22 cellular contexts compared by ENCODE assay signal in the genomic region with DNA sequence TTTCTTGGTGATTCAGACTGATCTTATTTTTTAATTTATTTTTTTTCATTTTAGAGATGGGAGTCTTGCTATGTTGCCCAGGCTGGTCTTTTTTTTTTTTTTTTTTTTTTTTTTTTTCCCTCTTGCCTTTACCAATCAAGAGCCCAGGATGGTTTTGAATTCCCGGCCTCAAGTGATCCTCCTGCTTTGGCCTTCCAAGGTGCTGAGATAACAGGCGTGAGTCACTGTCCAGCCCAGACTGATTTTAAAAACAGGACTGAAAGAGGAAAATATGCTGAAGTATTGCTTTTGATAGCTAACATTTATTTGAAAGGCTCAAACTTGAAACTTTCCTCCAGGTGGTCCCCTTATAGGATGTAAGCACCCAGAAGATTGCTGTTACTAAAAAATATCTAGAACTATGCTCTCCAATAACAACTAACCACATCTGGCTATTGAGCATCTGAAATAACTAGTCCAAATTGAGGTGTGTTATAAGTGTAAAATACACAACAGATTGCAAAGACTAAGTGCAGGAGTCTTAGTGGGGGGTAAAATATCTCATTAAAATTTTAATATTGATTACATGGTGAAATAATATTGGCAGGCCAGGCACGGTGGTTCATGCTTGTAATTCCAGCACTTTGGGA. TPM values are rescaled to one million over a fixed set of nuclear protein-coding genes. Genes with fewer than 3 reads are reported as not detected.
DNase-seq lines count a peak whose midpoint lies in the region; ATAC-seq, FAIRE-seq and TF ChIP-seq lines count a peak whose summit lies in the region.
"Had no signal": no experiment of that assay in that cellular context is flagged by ENCODE, and none has a peak within 500 bp of the region (broad histone marks: within the 10 kb centered on the region; RNA-seq: fewer than 3 reads in every experiment).

No MANE protein-coding gene starts in this region.

- H3K79me1 ChIP-seq in trophoblast cell (ENCODE audit: low read length): no peaks in the 10 kb centered on the region

- no peak overlapping the region for H3K4me2 ChIP-seq in GM23248 (ENCODE audit: unreplicated experiment)
- no peak overlapping the region for H3K4me2 ChIP-seq in K562 (ENCODE audit: insufficient read depth, low read length)
- no peak overlapping the region for H3K4me2 ChIP-seq in trophoblast cell (ENCODE audit: low read length)
- H3K4me2 ChIP-seq: GM23338 had no signal

- no peak overlapping the region for H2BK120ac ChIP-seq in trophoblast cell (ENCODE audit: insufficient read depth, low read length, poor library complexity)

- H4K12ac ChIP-seq in trophoblast cell (ENCODE audit: low read depth, low read length): no peak overlapping the region

- no peak overlapping the region for H2BK12ac ChIP-seq in trophoblast cell (ENCODE audit: low read length)

- H3K4me1 ChIP-seq in GM23248 (ENCODE audit: insufficient read depth) (no peaks in the 10 kb centered on the region), K562 (replicated peaks in 1 of 2; ENCODE audit: control insufficient read depth in 2 of 2, insufficient read depth in 2 of 2, low read length in 2 of 2) (no peaks in the 10 kb centered on the region), trophoblast cell (ENCODE audit: control insufficient read depth in 1 of 2, insufficient read depth in 2 of 2, low read length in 2 of 2) (no peaks in the 10 kb centered on the region), lower lobe of right lung (no peaks in the 10 kb centered on the region)
- H3K4me1 ChIP-seq: Caco-2 had no signal

- H3K9me3 ChIP-seq in GM23248 (ENCODE audit: low read depth): no peaks in the 10 kb centered on the region
- H3K9me3 ChIP-seq in K562 (replicated peaks; ENCODE audit: control insufficient read depth, insufficient read depth, low read depth, low read length): no peaks in the 10 kb centered on the region
- H3K9me3 ChIP-seq in trophoblast cell (ENCODE audit: insufficient read depth, low read depth, low read length): no peaks in the 10 kb centered on the region
- H3K9me3 ChIP-seq in lower lobe of right lung: no peaks in the 10 kb centered on the region
- H3K9me3 ChIP-seq: Caco-2 had no signal

- TF ChIP-seq CTCF in K562 (IDR thresholded peaks at IDR 0.05 in 2 of 3, conservative IDR thresholded peaks at IDR 0.05 in 1 of 3; ENCODE audit: insufficient read depth in 2 of 3, low read depth in 1 of 3, low read length in 3 of 3) (no peak), lower lobe of right lung (IDR thresholded peaks at IDR 0.05) (no peak)

- TF ChIP-seq POLR2A in K562 (conservative IDR thresholded peaks at IDR 0.05): no peak

- H3K27me3 ChIP-seq in GM23248 (replicated peaks; ENCODE audit: insufficient read depth) (no peaks in the 10 kb centered on the region), K562 (ENCODE audit: control insufficient read depth in 2 of 2, insufficient read depth in 2 of 2, low read length in 2 of 2) (no peaks in the 10 kb centered on the region), trophoblast cell (ENCODE audit: insufficient read depth, low read length) (no peaks in the 10 kb centered on the region), lower lobe of right lung (ENCODE audit: low read depth) (no peaks in the 10 kb centered on the region)

- intact Hi-C loops in K562 (cut with micrococcal nuclease) (no loop called here), lower lobe of right lung (cut with DNase I) (no loop called here)

- no peak overlapping the region for H4K8ac ChIP-seq in trophoblast cell (ENCODE audit: low read depth, low read length)

- peak; percentile 4 for DNase-seq in GM23248
- peak; percentile 15 for DNase-seq in NCI-H226
- no peak for DNase-seq in K562 (ENCODE audit: extremely low read depth in 1 of 4, low spot score in 3 of 4)
- peak; percentile 15 to 58 for DNase-seq in trophoblast cell
- DNase-seq in GM19239 (ENCODE audit: insufficient read length, low spot score): no peak
- no peak for DNase-seq in HT-29 (ENCODE audit: low spot score)
- no peak for DNase-seq in lower lobe of right lung
- DNase-seq: ACHN; AML-193; Caco-2; CD4-positive, alpha-beta T cell; HCEC 1CT; Karpas-422; KBM-7 had no signal

- H3K27ac ChIP-seq in GM23248 (no peak overlapping the region), K562 (ENCODE audit: extremely low read depth, low read depth, low read length) (no peak overlapping the region), trophoblast cell (ENCODE audit: low read depth, low read length) (no peak overlapping the region), lower lobe of right lung (no peak overlapping the region)
- H3K27ac ChIP-seq: C4-2B had no signal

- H3F3A ChIP-seq in GM23248 (ENCODE audit: insufficient read depth): no peaks in the 10 kb centered on the region

- H3K4me3 ChIP-seq in GM23248: no peak overlapping the region
- H3K4me3 ChIP-seq in K562: no peak overlapping the region
- H3K4me3 ChIP-seq in trophoblast cell (ENCODE audit: low read depth, low read length): no peak overlapping the region
- no peak overlapping the region for H3K4me3 ChIP-seq in lower lobe of right lung
- H3K4me3 ChIP-seq: GM23338 had no signal

- POLR2A ChIA-PET in K562 (lab: Yijun Ruan, JAX): interaction anchor here (0.7 kb wide), 1 partner anchor 17 kb away, joined by 5 read pairs; no protein-coding TSS in a partner anchor

- TF ChIP-seq RAD21 in K562 (CRISPR knock-in tag; conservative IDR thresholded peaks at IDR 0.05 in 1 of 2, IDR thresholded peaks at IDR 0.05 in 1 of 2): no peak

- H3K23ac ChIP-seq in trophoblast cell (ENCODE audit: low read length): no peak overlapping the region

- no peak for TF ChIP-seq EP300 in K562 (IDR thresholded peaks at IDR 0.05; ENCODE audit: low read length)

- no TSS peak for BruUV-seq in K562 (replicated peaks; lab: Mats Ljungman, UMichigan)

- no peak overlapping the region for H3K4ac ChIP-seq in trophoblast cell (ENCODE audit: low read depth, low read length)

- FAIRE-seq in K562 (lab: Jason Lieb, UNC) (no peak), GM19239 (lab: Jason Lieb, UNC) (no peak)
- FAIRE-seq: A204.1, D721Med, G401.6, GM12892, H54 had no signal

- peaks cover 4% of the 10 kb centered on the region for H3K9me1 ChIP-seq in K562 (ENCODE audit: control insufficient read depth, insufficient read depth, low read length)

- no peak overlapping the region for H3K18ac ChIP-seq in trophoblast cell (ENCODE audit: low read length)

- no peak overlapping the region for H4K91ac ChIP-seq in trophoblast cell (ENCODE audit: low read depth, low read length)

- no peak overlapping the region for H2AFZ ChIP-seq in GM23248
- H2AFZ ChIP-seq in K562 (ENCODE audit: low read depth, low read length): no peak overlapping the region
- no peak overlapping the region for H2AFZ ChIP-seq in trophoblast cell (ENCODE audit: insufficient read depth, low read length, poor library complexity)
- H2AFZ ChIP-seq: GM23338 had no signal

- no peak overlapping the region for H2AK5ac ChIP-seq in trophoblast cell (ENCODE audit: low read length)

- no peaks in the 10 kb centered on the region for H3K79me2 ChIP-seq in GM23248 (ENCODE audit: insufficient read depth)
- no peaks in the 10 kb centered on the region for H3K79me2 ChIP-seq in K562 (ENCODE audit: control insufficient read depth, insufficient read depth, low read length)
- no peaks in the 10 kb centered on the region for H3K79me2 ChIP-seq in trophoblast cell (ENCODE audit: control insufficient read depth, insufficient read depth, low read length, poor library complexity)

- in situ Hi-C loops in GM23248 (cut with MboI): no loop called here
- in situ Hi-C loops in K562 (cut with MboI): no loop called here

- H3K9ac ChIP-seq in GM23248 (no peak overlapping the region), K562 (ENCODE audit: insufficient read depth in 1 of 2, low read depth in 2 of 2, low read length in 2 of 2) (no peak overlapping the region), trophoblast cell (ENCODE audit: low read length) (no peak overlapping the region)

- H4K20me1 ChIP-seq in GM23248 (ENCODE audit: insufficient read depth) (no peaks in the 10 kb centered on the region), K562 (replicated peaks; ENCODE audit: control insufficient read depth, insufficient read depth, low read length) (no peaks in the 10 kb centered on the region)

- 93 to 97% methylated on average over 3 of the region's 3 CpGs for WGBS in GM23248 (ENCODE audit: low coverage in 1 of 2, low lambda C conversion rate in 2 of 2, missing lambda C conversion rate in 2 of 2), 2 experiments
- WGBS in K562 (ENCODE audit: insufficient coverage, low coverage, missing lambda C conversion rate): 80% methylated on average over 1 of the region's 3 CpGs
- WGBS in trophoblast cell (ENCODE audit: extremely low coverage, insufficient coverage, insufficient read length): no CpG with 5 or more reads among the region's 3 CpGs

- no peaks in the 10 kb centered on the region for H3K9me2 ChIP-seq in GM23248 (ENCODE audit: insufficient read depth)

- no peak overlapping the region for H2BK5ac ChIP-seq in trophoblast cell (ENCODE audit: low read depth, low read length, poor library complexity)

- CTCF ChIA-PET in K562 (lab: Yijun Ruan, JAX; ENCODE audit: low intra/inter-chr PET ratio): no interaction called here

- H3K36me3 ChIP-seq in GM23248 (ENCODE audit: low read depth): peaks cover 20% of the 10 kb centered on the region; the same call in 1 of the 2 replicates
- H3K36me3 ChIP-seq in K562 (ENCODE audit: control insufficient read depth, insufficient read depth, low read length): peaks cover 57% of the 10 kb centered on the region; the same call in 2 of the 3 replicates
- peaks cover 12% of the 10 kb centered on the region in 2 experiments for H3K36me3 ChIP-seq in trophoblast cell (ENCODE audit: control insufficient read depth in 1 of 2, insufficient read depth in 2 of 2, low read length in 2 of 2)
- H3K36me3 ChIP-seq in lower lobe of right lung: peaks cover 76% of the 10 kb centered on the region

- no peak overlapping the region for H3K14ac ChIP-seq in trophoblast cell (ENCODE audit: low read length)

- no peak for ATAC-seq in K562
- no peak for ATAC-seq in lower lobe of right lung
- ATAC-seq in GM18873 (IDR thresholded peaks at IDR 0.05; ENCODE audit: low FRiP score, unreplicated experiment): no peak
- ATAC-seq: GM23338 had no signal

RNA-seq across cellular contexts. Expression of a gene that starts 15.8 kb away (rescaled TPM):
- 4.0 and 5.8 TPM in 2 replicates for total RNA-seq in GM23248 (2014; rRNA removed; shearing (Covaris generic))
- polyA plus RNA-seq in GM23248 (2016; fragmentation: Nextera tagmentation; extraction: Ambion mirVana) (1.8 and 2.2 TPM in 2 replicates), K562 (2011; rRNA removed) (14.4 and 17.4 TPM in 2 replicates), K562 (2014; fragmentation: Illumina TruSeq; extraction: Trizol) (10.1 and 10.3 TPM in 2 replicates), K562 (2014; fragmentation: Nextera tagmentation; extraction: Ambion mirVana) (1 to 10 TPM; 2.4 to 3.6 TPM), K562 (2014; rRNA removed) (9.1 and 11.2 TPM in 2 replicates)
- 43.6 and 131 TPM in 2 replicates for total RNA-seq in K562 (2011; cell fraction: chromatin; rRNA removed; ENCODE audit: low replicate concordance)
- total RNA-seq in K562 (2011; cell fraction: nucleolus; rRNA removed): 15.2 and 23.4 TPM in 2 replicates
- total RNA-seq in K562 (2011; cell fraction: nucleoplasm; rRNA removed): 46.1 and 76.3 TPM in 2 replicates
- total RNA-seq in K562 (2014; rRNA removed) (10.3 and 11.0 TPM in 2 replicates), K562 (2014; rRNA removed; fragmentation: Illumina TruSeq; extraction: Trizol) (16.8 and 18.6 TPM in 2 replicates), K562 (2015; rRNA removed; fragmentation: Illumina TruSeq; extraction: Trizol) (14.9 and 17.5 TPM in 2 replicates), K562 (2021) (9.7 and 11.7 TPM in 2 replicates), lower lobe of right lung (0.83 TPM)
- polyA plus RNA-seq in K562 (2011; cell fraction: cytosol; rRNA removed): 1.9 and 5.6 TPM in 2 replicates
- 11.9 and 18.2 TPM in 2 replicates for polyA plus RNA-seq in K562 (2011; cell fraction: nucleus; rRNA removed)
- 5.3 and 6.3 TPM in 2 replicates for polyA plus RNA-seq in K562 (2012)
- 55.1 and 57.7 TPM in 2 replicates for polyA minus RNA-seq in K562 (2011; rRNA and poly(A)+ RNA removed)
- polyA minus RNA-seq in K562 (2011; cell fraction: cytosol; rRNA and poly(A)+ RNA removed): 7.3 and 9.8 TPM in 2 replicates
- polyA minus RNA-seq in K562 (2011; cell fraction: nucleus; rRNA and poly(A)+ RNA removed): 28.5 and 46.5 TPM in 2 replicates
- 7.0 TPM in 2 replicates for polyA plus RNA-seq in trophoblast cell (2013)
- 4.1 and 4.8 TPM in 2 replicates for total RNA-seq in HT-29 (2014; rRNA removed; shearing (Covaris generic))

RNA-seq across cellular contexts. Expression of a gene that starts 48.7 kb away (rescaled TPM):
- 7.8 and 10.5 TPM in 2 replicates for total RNA-seq in GM23248 (2014; rRNA removed; shearing (Covaris generic))
- polyA plus RNA-seq in GM23248 (2016; fragmentation: Nextera tagmentation; extraction: Ambion mirVana) (2.9 and 3.2 TPM in 2 replicates), K562 (2011; rRNA removed) (22.6 and 24.7 TPM in 2 replicates), K562 (2014; fragmentation: Illumina TruSeq; extraction: Trizol) (11.9 and 12.8 TPM in 2 replicates), K562 (2014; fragmentation: Nextera tagmentation; extraction: Ambion mirVana) (1 to 10 TPM; 4.8 to 5.9 TPM), K562 (2014; rRNA removed) (8.9 and 10.8 TPM in 2 replicates)
- total RNA-seq in K562 (2011; cell fraction: chromatin; rRNA removed; ENCODE audit: low replicate concordance): 49.4 and 102 TPM in 2 replicates
- 24.5 and 30.0 TPM in 2 replicates for total RNA-seq in K562 (2011; cell fraction: nucleolus; rRNA removed)
- 41.1 and 51.8 TPM in 2 replicates for total RNA-seq in K562 (2011; cell fraction: nucleoplasm; rRNA removed)
- total RNA-seq in K562 (2014; rRNA removed) (11.4 and 13.1 TPM in 2 replicates), K562 (2014; rRNA removed; fragmentation: Illumina TruSeq; extraction: Trizol) (23.1 and 26.4 TPM in 2 replicates), K562 (2015; rRNA removed; fragmentation: Illumina TruSeq; extraction: Trizol) (17.6 and 19.8 TPM in 2 replicates), K562 (2021) (20.6 and 21.1 TPM in 2 replicates), lower lobe of right lung (12.7 TPM)
- 6.9 and 13.6 TPM in 2 replicates for polyA plus RNA-seq in K562 (2011; cell fraction: cytosol; rRNA removed)
- polyA plus RNA-seq in K562 (2011; cell fraction: nucleus; rRNA removed): 16.2 and 21.3 TPM in 2 replicates
- 6.3 and 7.6 TPM in 2 replicates for polyA plus RNA-seq in K562 (2012)
- polyA minus RNA-seq in K562 (2011; rRNA and poly(A)+ RNA removed): 68.6 and 79.4 TPM in 2 replicates
- polyA minus RNA-seq in K562 (2011; cell fraction: cytosol; rRNA and poly(A)+ RNA removed): 22.8 and 31.0 TPM in 2 replicates
- 17.4 and 30.9 TPM in 2 replicates for polyA minus RNA-seq in K562 (2011; cell fraction: nucleus; rRNA and poly(A)+ RNA removed)
- polyA plus RNA-seq in trophoblast cell (2013): 13.2 TPM in 2 replicates
- 4.7 and 5.3 TPM in 2 replicates for total RNA-seq in HT-29 (2014; rRNA removed; shearing (Covaris generic))

Comparison
In these comparisons a context has a peak if more than half of its experiments do, and no peak if none do; other contexts are left out.
1. DNase-seq: peak in GM23248 (single experiment), NCI-H226 (single experiment) and trophoblast cell (2 of 2); none in K562 (0 of 4), GM19239 (single experiment), HT-29 (single experiment) and lower lobe of right lung (single experiment).